ENCODE assay signal across 1 cellular context in the genomic region with DNA sequence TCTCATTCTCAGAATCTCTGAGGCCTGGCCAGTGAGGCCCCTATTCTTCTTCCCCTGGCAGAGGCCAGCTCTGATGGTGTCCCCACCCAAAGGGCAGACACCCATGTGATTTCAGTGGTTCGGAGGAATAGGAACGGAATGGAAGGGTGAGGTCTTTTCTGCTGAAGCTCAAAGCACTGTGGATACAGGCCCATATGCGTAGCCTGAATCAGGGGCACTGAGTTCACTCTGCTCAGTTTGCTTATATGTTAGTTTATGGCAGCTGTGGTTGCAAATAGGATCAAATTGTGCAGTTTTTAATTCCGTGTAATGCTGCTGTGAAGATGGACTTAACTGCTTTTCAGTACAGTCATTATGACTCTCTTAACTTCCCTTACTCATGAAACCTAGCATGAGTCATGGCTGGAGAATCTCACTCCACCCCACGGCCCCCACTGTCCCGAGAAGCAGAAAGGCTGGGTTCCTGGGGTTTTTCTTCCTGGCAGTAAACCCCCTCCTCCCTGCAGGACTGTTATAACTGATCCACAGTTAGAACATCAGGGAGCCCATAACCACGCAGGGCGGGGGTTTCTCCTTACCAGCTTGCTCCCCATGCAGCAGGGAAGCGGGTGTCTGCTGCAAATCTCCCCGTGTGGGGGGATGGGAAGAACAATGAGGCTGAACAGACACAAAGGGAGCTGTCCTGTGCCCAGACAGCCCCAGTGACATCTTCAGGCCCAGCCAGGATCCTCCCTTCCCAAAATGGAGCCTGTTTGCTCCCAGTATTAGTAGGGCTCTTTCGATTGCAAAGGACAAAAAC.
A peak's percentile ranks its signal among the peaks of the same experiment; 100 is the strongest.
TF ChIP-seq lines count a peak whose summit lies in the region.

No MANE protein-coding gene starts in this region.

TF ChIP-seq in GM23338, 12 proteins besides CTCF, POLR2A, EP300 and RAD21 (continued from another document):
- TF ChIP-seq, protein P1, sequence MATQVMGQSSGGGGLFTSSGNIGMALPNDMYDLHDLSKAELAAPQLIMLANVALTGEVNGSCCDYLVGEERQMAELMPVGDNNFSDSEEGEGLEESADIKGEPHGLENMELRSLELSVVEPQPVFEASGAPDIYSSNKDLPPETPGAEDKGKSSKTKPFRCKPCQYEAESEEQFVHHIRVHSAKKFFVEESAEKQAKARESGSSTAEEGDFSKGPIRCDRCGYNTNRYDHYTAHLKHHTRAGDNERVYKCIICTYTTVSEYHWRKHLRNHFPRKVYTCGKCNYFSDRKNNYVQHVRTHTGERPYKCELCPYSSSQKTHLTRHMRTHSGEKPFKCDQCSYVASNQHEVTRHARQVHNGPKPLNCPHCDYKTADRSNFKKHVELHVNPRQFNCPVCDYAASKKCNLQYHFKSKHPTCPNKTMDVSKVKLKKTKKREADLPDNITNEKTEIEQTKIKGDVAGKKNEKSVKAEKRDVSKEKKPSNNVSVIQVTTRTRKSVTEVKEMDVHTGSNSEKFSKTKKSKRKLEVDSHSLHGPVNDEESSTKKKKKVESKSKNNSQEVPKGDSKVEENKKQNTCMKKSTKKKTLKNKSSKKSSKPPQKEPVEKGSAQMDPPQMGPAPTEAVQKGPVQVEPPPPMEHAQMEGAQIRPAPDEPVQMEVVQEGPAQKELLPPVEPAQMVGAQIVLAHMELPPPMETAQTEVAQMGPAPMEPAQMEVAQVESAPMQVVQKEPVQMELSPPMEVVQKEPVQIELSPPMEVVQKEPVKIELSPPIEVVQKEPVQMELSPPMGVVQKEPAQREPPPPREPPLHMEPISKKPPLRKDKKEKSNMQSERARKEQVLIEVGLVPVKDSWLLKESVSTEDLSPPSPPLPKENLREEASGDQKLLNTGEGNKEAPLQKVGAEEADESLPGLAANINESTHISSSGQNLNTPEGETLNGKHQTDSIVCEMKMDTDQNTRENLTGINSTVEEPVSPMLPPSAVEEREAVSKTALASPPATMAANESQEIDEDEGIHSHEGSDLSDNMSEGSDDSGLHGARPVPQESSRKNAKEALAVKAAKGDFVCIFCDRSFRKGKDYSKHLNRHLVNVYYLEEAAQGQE (IDR thresholded peaks at IDR 0.05; ENCODE audit: unreplicated experiment): peak; percentile 10
- 0 out of 2 replicates have a peak, but pooled peaks have one; percentile 13 for TF ChIP-seq NANOG (IDR thresholded peaks at IDR 0.05; ENCODE audit: borderline replicate concordance)
